ENCODE assay signal across 8 cellular contexts in genomic region chr17:38704645-38705522, GRCh38. TPM values are rescaled to one million over a fixed set of nuclear protein-coding genes. Genes with fewer than 3 reads are reported as not detected.
DNase-seq lines count a peak whose midpoint lies in the region; ATAC-seq and TF ChIP-seq lines count a peak whose summit lies in the region.

MLLT6 (plus strand) TSS chr17:38705273; CDS start chr17:38705633, 360 bp downstream.

- peak; percentile 25 for ATAC-seq in activated B cell treated with CpG ODN at 0.5 μM for 24 hours (ENCODE audit: low read depth)

- H3K36me3 Mint-ChIP-seq in activated B cell treated with CpG ODN at 0.5 μM for 24 hours (ENCODE audit: low read depth) = peaks cover 38% of the 10 kb centered on the region

- intact Hi-C loops in activated B cell treated with CpG ODN at 0.5 μM for 24 hours (cut with micrococcal nuclease) = loop anchor here (1.0 to 10.0 kb wide), 2 partner anchors 448 to 1160 kb away; partner anchors contain the start of genes IKZF3 and ZPBP2

- peak within 1 kb of the TSS; percentile 96 for H3K4me3 Mint-ChIP-seq in activated B cell treated with CpG ODN at 0.5 μM for 24 hours

- TF ChIP-seq CTCF in activated B cell treated with CpG ODN at 0.5 μM for 24 hours (IDR thresholded peaks at IDR 0.05) (no peak), cardiac fibroblast (IDR thresholded peaks at IDR 0.05; ENCODE audit: low read depth, low read length) (no peak)

- peak; percentile 65 for DNase-seq in NK-92 treated with Interleukin-12 subunit alpha and Interleukin-12 subunit beta, amount 100 ng/mL, for 24 hours (lab: John Stamatoyannopoulos, UW)
- DNase-seq in NK-92 (lab: John Stamatoyannopoulos, UW; ENCODE audit: unreplicated experiment) (no peak), NCI-H2196 (lab: John Stamatoyannopoulos, UW; ENCODE audit: unreplicated experiment) (peak; percentile 60), activated B cell treated with CpG ODN at 0.5 μM for 24 hours (peak; percentile 69), cardiac fibroblast (ENCODE audit: low read depth in 2 of 2) (peak; percentile 72 to 80), iPS-NIHi11 (ENCODE audit: low spot score) (peak; percentile 83), HuH-7 (ENCODE audit: low spot score) (no peak)

- H3K27ac Mint-ChIP-seq in activated B cell treated with CpG ODN at 0.5 μM for 24 hours = peak within 1 kb of the TSS; percentile 99

- H3K9ac ChIP-seq in skeletal muscle satellite cell (ENCODE audit: low read depth, low read length) = peak within 1 kb of the TSS; percentile 86

- H3K4me1 ChIP-seq in skeletal muscle satellite cell (ENCODE audit: control insufficient read depth, insufficient read depth, low read length) = peaks cover 39% of the 10 kb centered on the region

- CTCF ChIA-PET in activated B cell treated with CpG ODN at 0.5 μM for 24 hours (lab: Charles Lee) = interaction anchor here (0.6 to 1.9 kb wide), 4 partner anchors 27 to 147 kb away, joined by 3 to 10 read pairs (median 4); no protein-coding TSS in a partner anchor

- no peaks in the 10 kb centered on the region for H3K27me3 ChIP-seq in skeletal muscle satellite cell (ENCODE audit: control insufficient read depth, insufficient read depth, low read length)

- peaks cover 11% of the 10 kb centered on the region for H3K36me3 ChIP-seq in skeletal muscle satellite cell (ENCODE audit: insufficient read depth, low read length)

- H3K9me3 ChIP-seq in skeletal muscle satellite cell (replicated peaks; ENCODE audit: low read length) = no peaks in the 10 kb centered on the region

- H3K4me2 ChIP-seq in skeletal muscle satellite cell (ENCODE audit: low read length) = peak within 1 kb of the TSS; percentile 95

- no peaks in the 10 kb centered on the region for H3K27me3 Mint-ChIP-seq in activated B cell treated with CpG ODN at 0.5 μM for 24 hours

- peaks cover 56% of the 10 kb centered on the region for H3K4me1 Mint-ChIP-seq in activated B cell treated with CpG ODN at 0.5 μM for 24 hours

- H3K9me3 Mint-ChIP-seq in activated B cell treated with CpG ODN at 0.5 μM for 24 hours = peaks cover 3% of the 10 kb centered on the region

- POLR2A ChIA-PET in activated B cell treated with CpG ODN at 0.5 μM for 24 hours (lab: Charles Lee) = interaction anchor here (0.6 to 7.4 kb wide), 18 partner anchors 14 to 495 kb away, joined by 3 to 73 read pairs (median 5); partner anchors contain the start of genes CISD3, EPOP, LASP1 and PIP4K2B

- H3K4me3 ChIP-seq in cardiac fibroblast (replicated peaks in 1 of 2; ENCODE audit: low read depth in 2 of 2, low read length in 2 of 2) (peak within 1 kb of the TSS; percentile 77 to 84), skeletal muscle satellite cell (ENCODE audit: low read length) (peak within 1 kb of the TSS; percentile 74)

RNA-seq across cellular contexts. Expression of gene MLLT6, which starts in this region (rescaled TPM):
- total RNA-seq in activated B cell treated with CpG ODN at 0.5 μM for 24 hours = 166 and 192 TPM in 2 replicates
- 14.7 and 17.5 TPM in 2 replicates for total RNA-seq in skeletal muscle satellite cell (2012; rRNA removed)

Comparison
In these comparisons a context has a peak if more than half of its experiments do, and no peak if none do; other contexts are left out.
1. DNase-seq: peak in NK-92 treated with Interleukin-12 subunit alpha and Interleukin-12 subunit beta, amount 100 ng/mL, for 24 hours (single experiment), NCI-H2196 (single experiment), activated B cell treated with CpG ODN at 0.5 μM for 24 hours (single experiment), cardiac fibroblast (2 of 2) and iPS-NIHi11 (single experiment); none in NK-92 (single experiment) and HuH-7 (single experiment).